14 cellular contexts compared by ENCODE assay signal in the genomic region with DNA sequence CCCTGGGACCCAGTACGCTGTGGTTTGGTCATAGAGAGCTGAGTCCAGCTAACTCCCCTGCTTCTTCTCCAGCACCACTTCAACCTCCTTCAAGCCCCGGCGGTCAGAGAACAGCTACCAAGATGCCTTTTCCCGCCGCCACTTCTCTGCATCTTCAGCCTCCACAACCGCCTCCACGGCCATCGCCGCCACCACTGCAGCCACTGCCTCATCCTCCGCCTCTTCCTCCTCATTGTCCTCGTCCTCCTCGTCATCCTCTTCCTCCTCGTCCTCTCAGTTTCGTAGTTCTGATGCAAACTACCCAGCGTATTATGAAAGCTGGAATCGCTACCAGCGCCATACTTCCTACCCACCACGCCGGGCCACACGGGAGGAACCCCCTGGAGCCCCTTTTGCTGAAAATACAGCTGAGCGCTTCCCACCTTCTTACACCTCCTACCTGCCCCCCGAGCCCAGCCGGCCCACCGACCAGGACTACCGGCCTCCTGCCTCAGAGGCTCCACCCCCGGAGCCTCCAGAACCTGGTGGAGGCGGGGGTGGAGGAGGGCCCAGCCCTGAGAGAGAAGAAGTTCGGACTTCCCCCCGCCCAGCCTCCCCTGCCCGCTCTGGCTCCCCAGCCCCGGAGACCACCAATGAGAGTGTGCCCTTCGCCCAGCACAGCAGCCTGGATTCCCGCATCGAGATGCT. TPM values are rescaled to one million over a fixed set of nuclear protein-coding genes. Genes with fewer than 3 reads are reported as not detected.
DNase-seq lines count a peak whose midpoint lies in the region; ATAC-seq and TF ChIP-seq lines count a peak whose summit lies in the region.
"Had no signal": no experiment of that assay in that cellular context is flagged by ENCODE, and none has a peak within 500 bp of the region (broad histone marks: within the 10 kb centered on the region; RNA-seq: fewer than 3 reads in every experiment).

No MANE protein-coding gene starts in this region.

- no peak for TF ChIP-seq EP300 in transverse colon (IDR thresholded peaks at IDR 0.05; ENCODE audit: low read depth)

- H3K4me1 Mint-ChIP-seq in T-helper 17 cell (peaks cover 19% of the 10 kb centered on the region), progenitor cell of endocrine pancreas (ENCODE audit: low read depth) (no peaks in the 10 kb centered on the region)
- H3K4me1 Mint-ChIP-seq: GM23338 had no signal

- H3K36me3 ChIP-seq in HCT116 (ENCODE audit: control insufficient read depth in 1 of 2, insufficient read depth in 2 of 2, low read length in 2 of 2) (peaks cover 65 to 70% of the 10 kb centered on the region in 2 experiments), transverse colon (peaks cover 0 to 81% (median 37%) of the 10 kb centered on the region in 4 donors)

- no peaks in the 10 kb centered on the region for H4K20me1 ChIP-seq in HCT116 (ENCODE audit: insufficient read depth)

- H3K4me3 Mint-ChIP-seq in T-helper 17 cell = no peak overlapping the region
- H3K4me3 Mint-ChIP-seq in progenitor cell of endocrine pancreas (ENCODE audit: low read depth) = no peak overlapping the region
- H3K4me3 Mint-ChIP-seq: GM23338 had no signal

- RAD21 ChIA-PET in HCT116 (lab: Charles Lee; ENCODE audit: low non-redundant PET in 1 of 2, low total read pairs in 2 of 2, uncharacterized antibody in 2 of 2, unreplicated experiment in 2 of 2) = no interaction called here

- no peak for TF ChIP-seq POLR2A in HCT116 (IDR thresholded peaks at IDR 0.05; ENCODE audit: borderline replicate concordance, extremely low read depth, insufficient read depth, insufficient read length)
- no peak for TF ChIP-seq POLR2A in transverse colon (IDR thresholded peaks at IDR 0.05)
- no peak for TF ChIP-seq POLR2A in GM18505 (IDR thresholded peaks at IDR 0.05; ENCODE audit: borderline replicate concordance, extremely low read depth, insufficient read depth, insufficient read length)

- BruUV-seq in HCT116 (replicated peaks; lab: Mats Ljungman, UMichigan) = no TSS peak

- H3K27me3 ChIP-seq in HCT116 (ENCODE audit: insufficient read depth, low read length) = no peaks in the 10 kb centered on the region
- no peaks in the 10 kb centered on the region for H3K27me3 ChIP-seq in transverse colon
- H3K27me3 ChIP-seq: BE2C had no signal

- no peak for DNase-seq in HCT116 (ENCODE audit: low read depth, low spot score)
- DNase-seq in T-helper 17 cell = no peak
- no peak for DNase-seq in progenitor cell of endocrine pancreas (ENCODE audit: low spot score, unreplicated experiment)
- DNase-seq in transverse colon = no peak
- no peak for DNase-seq in iPS-NIHi7 (ENCODE audit: extremely low spot score)
- DNase-seq: BE2C, DMS 273 treated with DMSO at 0.1 percent for 48 hours, Kasumi-1, NCI-H1417 treated with DMSO at 0.1 percent for 48 hours, NCI-H2029, NCI-H510A treated with DMSO at 0.1 percent for 48 hours, SIG-M5 had no signal

- peaks cover 13% of the 10 kb centered on the region for H3K36me3 Mint-ChIP-seq in T-helper 17 cell (ENCODE audit: low read depth)
- peaks cover 38% of the 10 kb centered on the region for H3K36me3 Mint-ChIP-seq in progenitor cell of endocrine pancreas (ENCODE audit: insufficient read depth)

- H3K4me2 ChIP-seq in HCT116 (ENCODE audit: low read length) = no peak overlapping the region
- H3K4me2 ChIP-seq: GM23338 had no signal

- ATAC-seq in HCT116 = 0 out of 2 replicates have a peak, but pooled peaks have one; percentile 27
- ATAC-seq in T-helper 17 cell = no peak
- no peak for ATAC-seq in GM18505 (IDR thresholded peaks at IDR 0.05; ENCODE audit: unreplicated experiment)

- WGBS in transverse colon (ENCODE audit: low coverage in 1 of 2), 2 donors = 91 to 92% methylated on average over 16 to 34 of the region's 34 CpGs

- H3K79me2 ChIP-seq in HCT116 (ENCODE audit: insufficient read depth, low read length) = peaks cover 14% of the 10 kb centered on the region

- POLR2A ChIA-PET in HCT116 (lab: Charles Lee) = no interaction called here

- H3K9ac ChIP-seq in HCT116 (ENCODE audit: low read length) = no peak overlapping the region

- no peaks in the 10 kb centered on the region for H3K9me2 ChIP-seq in HCT116 (ENCODE audit: insufficient read depth)

- TF ChIP-seq CTCF in HCT116 (IDR thresholded peaks at IDR 0.05 in 2 of 3, conservative IDR thresholded peaks at IDR 0.05 in 1 of 3; ENCODE audit: borderline replicate concordance in 1 of 3, insufficient read depth in 1 of 3, low read depth in 2 of 3, low read length in 2 of 3) (no peak), progenitor cell of endocrine pancreas (IDR thresholded peaks at IDR 0.05; ENCODE audit: unreplicated experiment) (no peak), transverse colon (IDR thresholded peaks at IDR 0.05) (no peak)

- in situ Hi-C loops in transverse colon (cut with MboI; ENCODE audit: low pct_ligation_motif_present in 1 of 4, low pct_unique_long_range_greater_than_20kb in 1 of 4, low sequenced_read_pairs in 3 of 4) = loop anchor here in 1 of 4 donors (25.0 kb wide), 1 partner anchor 748 kb away; a partner anchor contains a TSS

- CTCF ChIA-PET in HCT116 (lab: Charles Lee) = no interaction called here

- intact Hi-C loops in HCT116 (cut with micrococcal nuclease) (no loop called here), transverse colon (cut with DNase I; ENCODE audit: low total_unique reads) (no loop called here)

- H2AFZ ChIP-seq in HCT116 (ENCODE audit: low read depth, low read length, poor library complexity, severe bottlenecking) = no peak overlapping the region
- H2AFZ ChIP-seq: GM23338 had no signal

- no peaks in the 10 kb centered on the region for H3K4me1 ChIP-seq in HCT116 (ENCODE audit: control insufficient read depth in 1 of 2, insufficient read depth in 2 of 2, low read length in 2 of 2)
- H3K4me1 ChIP-seq in transverse colon = no peaks in the 10 kb centered on the region
- H3K4me1 ChIP-seq: BE2C had no signal

- H3K4me3 ChIP-seq in HCT116 (replicated peaks in 1 of 2; ENCODE audit: low read depth in 1 of 2, low read length in 2 of 2) (no peak overlapping the region), transverse colon (no peak overlapping the region)
- H3K4me3 ChIP-seq: GM23338 had no signal

- no peak for TF ChIP-seq RAD21 in HCT116 (IDR thresholded peaks at IDR 0.05; ENCODE audit: low read depth)

- H3K9me3 Mint-ChIP-seq in progenitor cell of endocrine pancreas (ENCODE audit: low read depth) = no peaks in the 10 kb centered on the region
- H3K9me3 Mint-ChIP-seq: GM23338 had no signal

- H3K27me3 Mint-ChIP-seq in T-helper 17 cell = no peaks in the 10 kb centered on the region
- H3K27me3 Mint-ChIP-seq in progenitor cell of endocrine pancreas = no peaks in the 10 kb centered on the region

- no peaks in the 10 kb centered on the region for H3K9me3 ChIP-seq in HCT116 (ENCODE audit: control insufficient read depth in 1 of 2, insufficient read depth in 1 of 2, low read depth in 1 of 2, low read length in 2 of 2)
- no peaks in the 10 kb centered on the region for H3K9me3 ChIP-seq in T-helper 17 cell (ENCODE audit: control insufficient read depth, low read length, poor library complexity, severe bottlenecking)
- H3K9me3 ChIP-seq in transverse colon = no peaks in the 10 kb centered on the region
- H3K9me3 ChIP-seq: BE2C had no signal

- H3K27ac Mint-ChIP-seq in T-helper 17 cell (peak overlapping the region; percentile 61), progenitor cell of endocrine pancreas (peak overlapping the region; percentile 68)
- H3K27ac Mint-ChIP-seq: GM23338 had no signal

- no peak overlapping the region for H3K27ac ChIP-seq in HCT116 (ENCODE audit: low read depth, low read length)
- no peak overlapping the region for H3K27ac ChIP-seq in transverse colon

TF ChIP-seq in HCT116, 20 proteins besides CTCF, POLR2A, EP300 and RAD21 (continues in another document):
- TF ChIP-seq JUND (IDR thresholded peaks at IDR 0.05) (no peak), EZH2 (IDR thresholded peaks at IDR 0.05) (no peak), FOSL1 (IDR thresholded peaks at IDR 0.05; ENCODE audit: low read depth) (no peak), POLR2AphosphoS5 (IDR thresholded peaks at IDR 0.05; ENCODE audit: low read depth, low read length) (no peak), CEBPB (IDR thresholded peaks at IDR 0.05; ENCODE audit: low read depth) (no peak)
- TF ChIP-seq, protein P1, sequence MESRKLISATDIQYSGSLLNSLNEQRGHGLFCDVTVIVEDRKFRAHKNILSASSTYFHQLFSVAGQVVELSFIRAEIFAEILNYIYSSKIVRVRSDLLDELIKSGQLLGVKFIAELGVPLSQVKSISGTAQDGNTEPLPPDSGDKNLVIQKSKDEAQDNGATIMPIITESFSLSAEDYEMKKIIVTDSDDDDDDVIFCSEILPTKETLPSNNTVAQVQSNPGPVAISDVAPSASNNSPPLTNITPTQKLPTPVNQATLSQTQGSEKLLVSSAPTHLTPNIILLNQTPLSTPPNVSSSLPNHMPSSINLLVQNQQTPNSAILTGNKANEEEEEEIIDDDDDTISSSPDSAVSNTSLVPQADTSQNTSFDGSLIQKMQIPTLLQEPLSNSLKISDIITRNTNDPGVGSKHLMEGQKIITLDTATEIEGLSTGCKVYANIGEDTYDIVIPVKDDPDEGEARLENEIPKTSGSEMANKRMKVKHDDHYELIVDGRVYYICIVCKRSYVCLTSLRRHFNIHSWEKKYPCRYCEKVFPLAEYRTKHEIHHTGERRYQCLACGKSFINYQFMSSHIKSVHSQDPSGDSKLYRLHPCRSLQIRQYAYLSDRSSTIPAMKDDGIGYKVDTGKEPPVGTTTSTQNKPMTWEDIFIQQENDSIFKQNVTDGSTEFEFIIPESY (IDR thresholded peaks at IDR 0.05; ENCODE audit: extremely low read depth, insufficient replicate concordance, low read length) = no peak

RNA-seq across cellular contexts. Expression of a gene that starts 7.1 kb away (rescaled TPM):
- total RNA-seq in HCT116 (2021; ENCODE audit: unreplicated experiment) (26.9 TPM), T-helper 17 cell (10 to 100 TPM; 31.3 to 45.5 TPM), progenitor cell of endocrine pancreas (25.4 and 27.7 TPM in 2 replicates), transverse colon (10 to 100 TPM in 3 of 4 donors, 1 to 10 TPM in 1; 5.3 to 37.0 (median 10.8) TPM)
- polyA plus RNA-seq in HCT116 (2012) = 16.1 and 18.5 TPM in 2 replicates

RNA-seq across cellular contexts. Expression of a gene that starts 15.8 kb away (rescaled TPM):
- total RNA-seq in HCT116 (2021; ENCODE audit: unreplicated experiment) = 9.0 TPM
- polyA plus RNA-seq in HCT116 (2012) = 8.1 and 8.7 TPM in 2 replicates
- total RNA-seq in T-helper 17 cell = 1 to 10 TPM; 6.4 to 7.5 TPM
- 19.1 and 19.5 TPM in 2 replicates for total RNA-seq in progenitor cell of endocrine pancreas
- 10 to 100 TPM; 24.8 to 45.6 (median 31.3) TPM for total RNA-seq in transverse colon

RNA-seq across cellular contexts. Expression of a gene that starts 20.3 kb away (rescaled TPM):
- total RNA-seq in HCT116 (2021; ENCODE audit: unreplicated experiment) = 8.6 TPM
- 8.6 and 9.5 TPM in 2 replicates for polyA plus RNA-seq in HCT116 (2012)
- under 1 TPM; 0.21 to 0.60 TPM for total RNA-seq in T-helper 17 cell
- 4.6 and 5.5 TPM in 2 replicates for total RNA-seq in progenitor cell of endocrine pancreas
- 10 to 100 TPM in 3 of 4 donors, 1 to 10 TPM in 1; 7.0 to 31.8 (median 29.6) TPM for total RNA-seq in transverse colon

RNA-seq across cellular contexts. Expression of a gene that starts 41.3 kb away (rescaled TPM):
- total RNA-seq in HCT116 (2021; ENCODE audit: unreplicated experiment) = 45.2 TPM
- 25.3 and 26.6 TPM in 2 replicates for polyA plus RNA-seq in HCT116 (2012)
- 10 to 100 TPM; 12.6 to 13.2 TPM for total RNA-seq in T-helper 17 cell
- total RNA-seq in progenitor cell of endocrine pancreas = 65.6 and 66.8 TPM in 2 replicates
- 10 to 100 TPM; 19.3 to 45.3 (median 20.3) TPM for total RNA-seq in transverse colon

RNA-seq across cellular contexts. Expression of a gene that starts 45.8 kb away (rescaled TPM):
- total RNA-seq in HCT116 (2021; ENCODE audit: unreplicated experiment) (1.6 TPM), T-helper 17 cell (under 1 TPM; 0.27 to 0.47 TPM), progenitor cell of endocrine pancreas (1.0 and 1.6 TPM in 2 replicates), transverse colon (1 to 10 TPM in 1 of 4 donors, under 1 TPM in 1, not detected in 2; 0.41 to 1.3 TPM)
- 0.49 and 0.56 TPM in 2 replicates for polyA plus RNA-seq in HCT116 (2012)
